In genomic region chr3:46558184-46559029, GRCh38 we compare ENCODE assay signal across 8 cellular contexts. TPM values are rescaled to one million over a fixed set of nuclear protein-coding genes. Genes with fewer than 3 reads are reported as not detected.
DNase-seq lines count a peak whose midpoint lies in the region; ATAC-seq and TF ChIP-seq lines count a peak whose summit lies in the region.

No MANE protein-coding gene starts in this region.

- peaks cover 29% of the 10 kb centered on the region for H3K4me1 Mint-ChIP-seq in chondrocyte (ENCODE audit: low read depth)

- no peaks in the 10 kb centered on the region for H3K36me3 Mint-ChIP-seq in chondrocyte (ENCODE audit: low read depth)

- TF ChIP-seq POLR2A in lower leg skin (IDR thresholded peaks at IDR 0.05), result no peak

- peaks cover 16% of the 10 kb centered on the region for H3K9me3 Mint-ChIP-seq in chondrocyte (ENCODE audit: low read depth)

- H3K27ac Mint-ChIP-seq in chondrocyte (ENCODE audit: unreplicated experiment), result no peak overlapping the region

- 31 to 56% methylated on average over 22 of the region's 22 CpGs for WGBS in lower leg skin, 2 donors

- H3K4me3 Mint-ChIP-seq in chondrocyte (ENCODE audit: unreplicated experiment), result peak overlapping the region; percentile 65

- DNase-seq in NCI-H146 (lab: John Stamatoyannopoulos, UW) (peak; percentile 78), chondrocyte (ENCODE audit: low spot score) (no peak), lower leg skin (ENCODE audit: low spot score in 2 of 2) (peak; percentile 26 to 88), NCI-H128 (lab: John Stamatoyannopoulos, UW; ENCODE audit: unreplicated experiment) (no peak)
- DNase-seq in activated CD4-positive, CD25-positive, alpha-beta regulatory T cell treated with anti-CD3 and anti-CD28 coated beads, Interleukin-2, amount 50 U/mL, for 16 hours (ENCODE audit: low read depth, low spot score), result peak; percentile 30
- peak; percentile 23 to 52 (median 36) for DNase-seq in stimulated activated CD4-positive, alpha-beta T cell treated with anti-CD3 and anti-CD28 coated beads, TNF-alpha, amount 100 ng/mL, for 4 hours (ENCODE audit: low read depth in 3 of 3)

- H3K27me3 Mint-ChIP-seq in chondrocyte (ENCODE audit: low read depth), result no peaks in the 10 kb centered on the region

- peak; percentile 78 for ATAC-seq in HG02642 (IDR thresholded peaks at IDR 0.05; ENCODE audit: poor library complexity, unreplicated experiment)

- peak overlapping the region; percentile 10 for H3K4me3 ChIP-seq in lower leg skin (ENCODE audit: low read depth, poor library complexity, severe bottlenecking)

- TF ChIP-seq CTCF in GM12873 (IDR thresholded peaks at IDR 0.05; ENCODE audit: insufficient read depth, low read depth, low read length, missing control alignments), result peak; percentile 87
- TF ChIP-seq CTCF in chondrocyte (IDR thresholded peaks at IDR 0.05), result peak; percentile 74
- TF ChIP-seq CTCF in lower leg skin (IDR thresholded peaks at IDR 0.05), result no peak

- intact Hi-C loops in lower leg skin (cut with DNase I; ENCODE audit: low total_unique reads), result no loop called here

RNA-seq across cellular contexts. Expression of gene LRRC2, which starts 7.7 kb away (rescaled TPM):
- total RNA-seq in chondrocyte (0.46 to 2.2 TPM (median 1.9 TPM) in 3 replicates), lower leg skin (1 to 10 TPM; 1.0 to 3.5 (median 3.3) TPM)

RNA-seq across cellular contexts. Expression of gene FAM240A, which starts 53.9 kb away (rescaled TPM):
- total RNA-seq in chondrocyte, result not detected in 3 replicates
- under 1 TPM in 1 of 4 donors, not detected in 3; 0.42 TPM for total RNA-seq in lower leg skin

Comparison
In these comparisons a context has a peak if more than half of its experiments do, and no peak if none do; other contexts are left out.
1. CTCF ChIP-seq: peak in GM12873 (single experiment) and chondrocyte (single experiment); none in lower leg skin (0 of 3).
2. DNase-seq: peak in NCI-H146 (single experiment), activated CD4-positive, CD25-positive, alpha-beta regulatory T cell treated with anti-CD3 and anti-CD28 coated beads, Interleukin-2, amount 50 U/mL, for 16 hours (single experiment), lower leg skin (2 of 2) and stimulated activated CD4-positive, alpha-beta T cell treated with anti-CD3 and anti-CD28 coated beads, TNF-alpha, amount 100 ng/mL, for 4 hours (3 of 3); none in chondrocyte (single experiment) and NCI-H128 (single experiment).